Comparison of ENCODE assay signal across 1 cellular context in the genomic region with DNA sequence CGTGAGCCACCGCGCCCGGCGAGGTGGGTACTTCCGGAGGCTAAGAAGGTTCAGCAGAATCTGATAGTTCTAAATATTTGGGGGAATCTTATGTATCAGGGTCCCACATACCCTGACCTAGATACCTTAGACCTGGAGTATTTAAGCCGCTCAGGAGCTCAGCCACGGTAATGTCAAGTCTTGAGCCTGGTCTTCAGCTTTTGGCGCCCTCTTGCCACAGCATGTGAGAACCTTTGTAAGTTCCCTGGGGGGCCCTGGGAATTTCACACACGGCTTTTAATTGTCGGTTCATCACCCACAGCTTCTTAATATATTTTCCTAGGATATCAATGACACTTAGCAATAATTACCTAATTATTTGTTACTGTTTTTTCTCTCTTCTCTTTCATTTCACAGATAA.
TF ChIP-seq lines count a peak whose summit lies in the region.

No MANE protein-coding gene starts in this region.

TF ChIP-seq in GM23338, 12 proteins besides CTCF, POLR2A, EP300 and RAD21:
- TF ChIP-seq EZH2 (IDR thresholded peaks at IDR 0.05; ENCODE audit: low read depth, unreplicated experiment) (no peak), CREB1 (CRISPR knock-in tag; IDR thresholded peaks at IDR 0.05; ENCODE audit: low read depth) (no peak), EZH2phosphoT487 (IDR thresholded peaks at IDR 0.05; ENCODE audit: unreplicated experiment) (no peak), STAT1 (IDR thresholded peaks at IDR 0.05; ENCODE audit: unreplicated experiment) (no peak), NANOG (IDR thresholded peaks at IDR 0.05; ENCODE audit: borderline replicate concordance) (no peak), ZNF114 (CRISPR knock-in tag; IDR thresholded peaks at IDR 0.05) (no peak), ZNF331 (CRISPR knock-in tag; IDR thresholded peaks at IDR 0.05; ENCODE audit: low read depth) (no peak), POLR2AphosphoS5 (IDR thresholded peaks at IDR 0.05; ENCODE audit: low read depth) (no peak), JUNB (IDR thresholded peaks at IDR 0.05; ENCODE audit: unreplicated experiment) (no peak)
- TF ChIP-seq, protein P1, sequence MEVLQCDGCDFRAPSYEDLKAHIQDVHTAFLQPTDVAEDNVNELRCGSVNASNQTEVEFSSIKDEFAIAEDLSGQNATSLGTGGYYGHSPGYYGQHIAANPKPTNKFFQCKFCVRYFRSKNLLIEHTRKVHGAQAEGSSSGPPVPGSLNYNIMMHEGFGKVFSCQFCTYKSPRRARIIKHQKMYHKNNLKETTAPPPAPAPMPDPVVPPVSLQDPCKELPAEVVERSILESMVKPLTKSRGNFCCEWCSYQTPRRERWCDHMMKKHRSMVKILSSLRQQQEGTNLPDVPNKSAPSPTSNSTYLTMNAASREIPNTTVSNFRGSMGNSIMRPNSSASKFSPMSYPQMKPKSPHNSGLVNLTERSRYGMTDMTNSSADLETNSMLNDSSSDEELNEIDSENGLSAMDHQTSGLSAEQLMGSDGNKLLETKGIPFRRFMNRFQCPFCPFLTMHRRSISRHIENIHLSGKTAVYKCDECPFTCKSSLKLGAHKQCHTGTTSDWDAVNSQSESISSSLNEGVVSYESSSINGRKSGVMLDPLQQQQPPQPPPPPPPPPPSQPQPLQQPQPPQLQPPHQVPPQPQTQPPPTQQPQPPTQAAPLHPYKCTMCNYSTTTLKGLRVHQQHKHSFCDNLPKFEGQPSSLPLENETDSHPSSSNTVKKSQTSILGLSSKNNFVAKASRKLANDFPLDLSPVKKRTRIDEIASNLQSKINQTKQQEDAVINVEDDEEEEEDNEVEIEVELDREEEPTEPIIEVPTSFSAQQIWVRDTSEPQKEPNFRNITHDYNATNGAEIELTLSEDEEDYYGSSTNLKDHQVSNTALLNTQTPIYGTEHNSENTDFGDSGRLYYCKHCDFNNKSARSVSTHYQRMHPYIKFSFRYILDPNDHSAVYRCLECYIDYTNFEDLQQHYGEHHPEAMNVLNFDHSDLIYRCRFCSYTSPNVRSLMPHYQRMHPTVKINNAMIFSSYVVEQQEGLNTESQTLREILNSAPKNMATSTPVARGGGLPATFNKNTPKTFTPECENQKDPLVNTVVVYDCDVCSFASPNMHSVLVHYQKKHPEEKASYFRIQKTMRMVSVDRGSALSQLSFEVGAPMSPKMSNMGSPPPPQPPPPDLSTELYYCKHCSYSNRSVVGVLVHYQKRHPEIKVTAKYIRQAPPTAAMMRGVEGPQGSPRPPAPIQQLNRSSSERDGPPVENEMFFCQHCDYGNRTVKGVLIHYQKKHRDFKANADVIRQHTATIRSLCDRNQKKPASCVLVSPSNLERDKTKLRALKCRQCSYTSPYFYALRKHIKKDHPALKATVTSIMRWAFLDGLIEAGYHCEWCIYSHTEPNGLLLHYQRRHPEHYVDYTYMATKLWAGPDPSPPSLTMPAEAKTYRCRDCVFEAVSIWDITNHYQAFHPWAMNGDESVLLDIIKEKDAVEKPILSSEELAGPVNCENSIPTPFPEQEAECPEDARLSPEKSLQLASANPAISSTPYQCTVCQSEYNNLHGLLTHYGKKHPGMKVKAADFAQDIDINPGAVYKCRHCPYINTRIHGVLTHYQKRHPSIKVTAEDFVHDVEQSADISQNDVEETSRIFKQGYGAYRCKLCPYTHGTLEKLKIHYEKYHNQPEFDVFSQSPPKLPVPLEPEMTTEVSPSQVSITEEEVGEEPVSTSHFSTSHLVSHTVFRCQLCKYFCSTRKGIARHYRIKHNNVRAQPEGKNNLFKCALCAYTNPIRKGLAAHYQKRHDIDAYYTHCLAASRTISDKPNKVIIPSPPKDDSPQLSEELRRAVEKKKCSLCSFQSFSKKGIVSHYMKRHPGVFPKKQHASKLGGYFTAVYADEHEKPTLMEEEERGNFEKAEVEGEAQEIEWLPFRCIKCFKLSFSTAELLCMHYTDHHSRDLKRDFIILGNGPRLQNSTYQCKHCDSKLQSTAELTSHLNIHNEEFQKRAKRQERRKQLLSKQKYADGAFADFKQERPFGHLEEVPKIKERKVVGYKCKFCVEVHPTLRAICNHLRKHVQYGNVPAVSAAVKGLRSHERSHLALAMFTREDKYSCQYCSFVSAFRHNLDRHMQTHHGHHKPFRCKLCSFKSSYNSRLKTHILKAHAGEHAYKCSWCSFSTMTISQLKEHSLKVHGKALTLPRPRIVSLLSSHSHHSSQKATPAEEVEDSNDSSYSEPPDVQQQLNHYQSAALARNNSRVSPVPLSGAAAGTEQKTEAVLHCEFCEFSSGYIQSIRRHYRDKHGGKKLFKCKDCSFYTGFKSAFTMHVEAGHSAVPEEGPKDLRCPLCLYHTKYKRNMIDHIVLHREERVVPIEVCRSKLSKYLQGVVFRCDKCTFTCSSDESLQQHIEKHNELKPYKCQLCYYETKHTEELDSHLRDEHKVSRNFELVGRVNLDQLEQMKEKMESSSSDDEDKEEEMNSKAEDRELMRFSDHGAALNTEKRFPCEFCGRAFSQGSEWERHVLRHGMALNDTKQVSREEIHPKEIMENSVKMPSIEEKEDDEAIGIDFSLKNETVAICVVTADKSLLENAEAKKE (CRISPR knock-in tag; IDR thresholded peaks at IDR 0.05) = no peak
- TF ChIP-seq, protein P2, sequence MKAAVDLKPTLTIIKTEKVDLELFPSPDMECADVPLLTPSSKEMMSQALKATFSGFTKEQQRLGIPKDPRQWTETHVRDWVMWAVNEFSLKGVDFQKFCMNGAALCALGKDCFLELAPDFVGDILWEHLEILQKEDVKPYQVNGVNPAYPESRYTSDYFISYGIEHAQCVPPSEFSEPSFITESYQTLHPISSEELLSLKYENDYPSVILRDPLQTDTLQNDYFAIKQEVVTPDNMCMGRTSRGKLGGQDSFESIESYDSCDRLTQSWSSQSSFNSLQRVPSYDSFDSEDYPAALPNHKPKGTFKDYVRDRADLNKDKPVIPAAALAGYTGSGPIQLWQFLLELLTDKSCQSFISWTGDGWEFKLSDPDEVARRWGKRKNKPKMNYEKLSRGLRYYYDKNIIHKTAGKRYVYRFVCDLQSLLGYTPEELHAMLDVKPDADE (IDR thresholded peaks at IDR 0.05) = no peak
- TF ChIP-seq, protein P3, sequence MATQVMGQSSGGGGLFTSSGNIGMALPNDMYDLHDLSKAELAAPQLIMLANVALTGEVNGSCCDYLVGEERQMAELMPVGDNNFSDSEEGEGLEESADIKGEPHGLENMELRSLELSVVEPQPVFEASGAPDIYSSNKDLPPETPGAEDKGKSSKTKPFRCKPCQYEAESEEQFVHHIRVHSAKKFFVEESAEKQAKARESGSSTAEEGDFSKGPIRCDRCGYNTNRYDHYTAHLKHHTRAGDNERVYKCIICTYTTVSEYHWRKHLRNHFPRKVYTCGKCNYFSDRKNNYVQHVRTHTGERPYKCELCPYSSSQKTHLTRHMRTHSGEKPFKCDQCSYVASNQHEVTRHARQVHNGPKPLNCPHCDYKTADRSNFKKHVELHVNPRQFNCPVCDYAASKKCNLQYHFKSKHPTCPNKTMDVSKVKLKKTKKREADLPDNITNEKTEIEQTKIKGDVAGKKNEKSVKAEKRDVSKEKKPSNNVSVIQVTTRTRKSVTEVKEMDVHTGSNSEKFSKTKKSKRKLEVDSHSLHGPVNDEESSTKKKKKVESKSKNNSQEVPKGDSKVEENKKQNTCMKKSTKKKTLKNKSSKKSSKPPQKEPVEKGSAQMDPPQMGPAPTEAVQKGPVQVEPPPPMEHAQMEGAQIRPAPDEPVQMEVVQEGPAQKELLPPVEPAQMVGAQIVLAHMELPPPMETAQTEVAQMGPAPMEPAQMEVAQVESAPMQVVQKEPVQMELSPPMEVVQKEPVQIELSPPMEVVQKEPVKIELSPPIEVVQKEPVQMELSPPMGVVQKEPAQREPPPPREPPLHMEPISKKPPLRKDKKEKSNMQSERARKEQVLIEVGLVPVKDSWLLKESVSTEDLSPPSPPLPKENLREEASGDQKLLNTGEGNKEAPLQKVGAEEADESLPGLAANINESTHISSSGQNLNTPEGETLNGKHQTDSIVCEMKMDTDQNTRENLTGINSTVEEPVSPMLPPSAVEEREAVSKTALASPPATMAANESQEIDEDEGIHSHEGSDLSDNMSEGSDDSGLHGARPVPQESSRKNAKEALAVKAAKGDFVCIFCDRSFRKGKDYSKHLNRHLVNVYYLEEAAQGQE (IDR thresholded peaks at IDR 0.05; ENCODE audit: unreplicated experiment) = no peak
TF ChIP-seq in GM23338: peak in this region for 0.
